In the genomic region with DNA sequence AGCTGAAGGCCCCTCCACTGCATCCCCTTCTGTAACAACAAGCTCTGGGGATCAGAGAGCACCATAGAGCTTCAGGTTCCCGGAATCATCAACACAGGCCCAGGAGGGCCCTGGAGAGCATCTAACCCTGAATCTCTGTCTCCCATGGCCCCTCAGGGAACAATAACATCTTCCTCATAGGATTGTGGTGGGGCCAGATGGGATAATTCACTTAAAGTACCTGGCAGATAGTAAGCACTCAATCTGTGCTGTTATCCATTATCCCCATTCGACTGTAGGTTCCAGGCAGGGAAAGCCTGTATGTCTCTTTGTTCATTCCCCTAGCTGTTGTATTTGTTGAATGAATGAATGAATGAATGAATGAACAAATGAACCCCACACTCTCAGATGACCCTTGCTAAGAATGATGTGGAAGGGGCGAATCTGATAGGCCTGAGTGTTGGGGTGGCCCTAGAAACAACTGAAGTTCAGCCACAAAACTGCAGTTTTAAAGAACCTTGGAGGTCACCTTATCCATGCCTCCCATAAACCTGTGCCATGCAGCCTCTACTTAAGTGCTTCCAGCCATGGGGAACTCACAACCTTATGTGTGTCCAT, we compare ENCODE assay signal across 1 cellular context.
TF ChIP-seq lines count a peak whose summit lies in the region.

No MANE protein-coding gene starts in this region.

TF ChIP-seq in GM12878, 131 proteins besides CTCF, POLR2A, EP300 and RAD21:
- TF ChIP-seq POLR2AphosphoS2 (IDR thresholded peaks at IDR 0.05; ENCODE audit: low read depth, low read length) (0 out of 2 replicates have a peak, but pooled peaks have one; percentile 37), ZNF24 (IDR thresholded peaks at IDR 0.05) (peak; percentile 95)
- TF ChIP-seq, protein P1, sequence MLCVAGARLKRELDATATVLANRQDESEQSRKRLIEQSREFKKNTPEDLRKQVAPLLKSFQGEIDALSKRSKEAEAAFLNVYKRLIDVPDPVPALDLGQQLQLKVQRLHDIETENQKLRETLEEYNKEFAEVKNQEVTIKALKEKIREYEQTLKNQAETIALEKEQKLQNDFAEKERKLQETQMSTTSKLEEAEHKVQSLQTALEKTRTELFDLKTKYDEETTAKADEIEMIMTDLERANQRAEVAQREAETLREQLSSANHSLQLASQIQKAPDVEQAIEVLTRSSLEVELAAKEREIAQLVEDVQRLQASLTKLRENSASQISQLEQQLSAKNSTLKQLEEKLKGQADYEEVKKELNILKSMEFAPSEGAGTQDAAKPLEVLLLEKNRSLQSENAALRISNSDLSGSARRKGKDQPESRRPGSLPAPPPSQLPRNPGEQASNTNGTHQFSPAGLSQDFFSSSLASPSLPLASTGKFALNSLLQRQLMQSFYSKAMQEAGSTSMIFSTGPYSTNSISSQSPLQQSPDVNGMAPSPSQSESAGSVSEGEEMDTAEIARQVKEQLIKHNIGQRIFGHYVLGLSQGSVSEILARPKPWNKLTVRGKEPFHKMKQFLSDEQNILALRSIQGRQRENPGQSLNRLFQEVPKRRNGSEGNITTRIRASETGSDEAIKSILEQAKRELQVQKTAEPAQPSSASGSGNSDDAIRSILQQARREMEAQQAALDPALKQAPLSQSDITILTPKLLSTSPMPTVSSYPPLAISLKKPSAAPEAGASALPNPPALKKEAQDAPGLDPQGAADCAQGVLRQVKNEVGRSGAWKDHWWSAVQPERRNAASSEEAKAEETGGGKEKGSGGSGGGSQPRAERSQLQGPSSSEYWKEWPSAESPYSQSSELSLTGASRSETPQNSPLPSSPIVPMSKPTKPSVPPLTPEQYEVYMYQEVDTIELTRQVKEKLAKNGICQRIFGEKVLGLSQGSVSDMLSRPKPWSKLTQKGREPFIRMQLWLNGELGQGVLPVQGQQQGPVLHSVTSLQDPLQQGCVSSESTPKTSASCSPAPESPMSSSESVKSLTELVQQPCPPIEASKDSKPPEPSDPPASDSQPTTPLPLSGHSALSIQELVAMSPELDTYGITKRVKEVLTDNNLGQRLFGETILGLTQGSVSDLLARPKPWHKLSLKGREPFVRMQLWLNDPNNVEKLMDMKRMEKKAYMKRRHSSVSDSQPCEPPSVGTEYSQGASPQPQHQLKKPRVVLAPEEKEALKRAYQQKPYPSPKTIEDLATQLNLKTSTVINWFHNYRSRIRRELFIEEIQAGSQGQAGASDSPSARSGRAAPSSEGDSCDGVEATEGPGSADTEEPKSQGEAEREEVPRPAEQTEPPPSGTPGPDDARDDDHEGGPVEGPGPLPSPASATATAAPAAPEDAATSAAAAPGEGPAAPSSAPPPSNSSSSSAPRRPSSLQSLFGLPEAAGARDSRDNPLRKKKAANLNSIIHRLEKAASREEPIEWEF (IDR thresholded peaks at IDR 0.05; ENCODE audit: insufficient replicate concordance, low read depth, low read length), result no peak
